ENCODE assay signal across 8 cellular contexts in genomic region chr21:37267269-37268185, GRCh38. TPM values are rescaled to one million over a fixed set of nuclear protein-coding genes. Genes with fewer than 3 reads are reported as not detected.
DNase-seq lines count a peak whose midpoint lies in the region; ATAC-seq, FAIRE-seq and TF ChIP-seq lines count a peak whose summit lies in the region.

Gene VPS26C (minus strand): TSS chr21:37267334. CDS start chr21:37267294, 40 bp downstream.

- peak; percentile 89 for ATAC-seq in HG02852 (IDR thresholded peaks at IDR 0.05; ENCODE audit: unreplicated experiment)
- peak; percentile 95 to 98 (median 97) for ATAC-seq in heart left ventricle

- H3K36me3 Mint-ChIP-seq in type B pancreatic cell, result peaks cover 9% of the 10 kb centered on the region

- H3K4me3 ChIP-seq in adrenal gland (peak within 1 kb of the TSS; percentile 13 to 83 (median 72)), heart left ventricle (peak within 1 kb of the TSS; percentile 69 to 95 (median 90))

- FAIRE-seq in GM12892 (lab: Jason Lieb, UNC), result peak; percentile 100

- peak; percentile 91 for TF ChIP-seq POLR2A in GM12892 (IDR thresholded peaks at IDR 0.05; ENCODE audit: low read depth, low read length)
- peak; percentile 86 to 95 for TF ChIP-seq POLR2A in adrenal gland (IDR thresholded peaks at IDR 0.05)
- peak; percentile 16 to 68 for TF ChIP-seq POLR2A in heart left ventricle (IDR thresholded peaks at IDR 0.05)

- no peak for TF ChIP-seq CTCF in adrenal gland (IDR thresholded peaks at IDR 0.05)
- TF ChIP-seq CTCF in heart left ventricle (IDR thresholded peaks at IDR 0.05), result peak in 2 of 12 donors; percentile 7 to 11
- TF ChIP-seq CTCF in type B pancreatic cell (conservative IDR thresholded peaks at IDR 0.05), result no peak

- WGBS in adrenal gland, 4 donors, result 0 to 1% (median 0%) methylated on average over 21 to 86 of the region's 86 CpGs
- 0 to 1% (median 1%) methylated on average over 51 to 86 of the region's 86 CpGs for WGBS in heart left ventricle, 4 donors

- H3K4me3 Mint-ChIP-seq in type B pancreatic cell, result peak within 1 kb of the TSS; percentile 97

- H3K4me1 Mint-ChIP-seq in type B pancreatic cell (ENCODE audit: unreplicated experiment), result peaks cover 37% of the 10 kb centered on the region

- H3K27me3 ChIP-seq in adrenal gland (no peaks in the 10 kb centered on the region), heart left ventricle (no peaks in the 10 kb centered on the region)

- H3K27ac ChIP-seq in adrenal gland (peak within 1 kb of the TSS; percentile 94 to 100 (median 98)), heart left ventricle (peak within 1 kb of the TSS; percentile 91 to 100 (median 96))

- H3K27me3 Mint-ChIP-seq in type B pancreatic cell, result peaks cover 3% of the 10 kb centered on the region

- H3K27ac Mint-ChIP-seq in type B pancreatic cell, result peak within 1 kb of the TSS; percentile 93

- H3K36me3 ChIP-seq in adrenal gland (replicated peaks in 1 of 2) (no peaks in the 10 kb centered on the region), heart left ventricle (no peaks in the 10 kb centered on the region)

- intact Hi-C loops in adrenal gland (cut with DNase I) (loop anchor here in 1 of 2 donors (10.0 kb wide), 1 partner anchor 97 kb away; the partner anchor contains the start of gene DYRK1A), heart left ventricle (cut with DNase I) (loop anchor here in 9 of 10 donors (1.0 to 10.0 kb wide), 14 partner anchors 40 to 295 kb away; partner anchors contain the start of genes DYRK1A (in 9 of the 9), PIGP (in 1 of the 9) and TTC3 (in 1 of the 9))

- peaks cover 9 to 23% of the 10 kb centered on the region in 2 donors for H3K4me1 ChIP-seq in adrenal gland (replicated peaks in 1 of 2)
- H3K4me1 ChIP-seq in heart left ventricle, result peaks cover 0 to 48% (median 27%) of the 10 kb centered on the region in 12 donors

- H3K9me3 ChIP-seq in adrenal gland (replicated peaks in 1 of 3) (no peaks in the 10 kb centered on the region), heart left ventricle (no peaks in the 10 kb centered on the region)

- DNase-seq in GM12892 (ENCODE audit: insufficient read length) (peak; percentile 80), NCI-H146 (lab: John Stamatoyannopoulos, UW) (peak; percentile 98), T-helper 1 cell (peak; percentile 96 to 100 (median 97)), adrenal gland (peak; percentile 98 to 99 (median 98)), heart left ventricle (peak; percentile 98 to 99 (median 99)), pons (ENCODE audit: low spot score) (peak; percentile 99), type B pancreatic cell (ENCODE audit: extremely low spot score, unreplicated experiment) (peak; percentile 98)

- H3K9me3 Mint-ChIP-seq in type B pancreatic cell, result peaks cover 10% of the 10 kb centered on the region

RNA-seq across cellular contexts. Expression of gene VPS26C, which starts in this region (rescaled TPM):
- 46.2 TPM for polyA plus RNA-seq in GM12892 (2012; ENCODE audit: missing spikeins)
- total RNA-seq in adrenal gland, result 10 to 100 TPM; 52.5 to 94.8 (median 66.3) TPM
- polyA plus RNA-seq in adrenal gland, result 10 to 100 TPM; 14.3 to 50.6 (median 22.6) TPM
- total RNA-seq in heart left ventricle, result 10 to 100 TPM; 42.1 to 88.6 (median 53.5) TPM
- 10 to 100 TPM; 18.1 to 56.7 TPM for polyA plus RNA-seq in heart left ventricle
- 33.5 and 37.9 TPM in 2 replicates for total RNA-seq in type B pancreatic cell (ENCODE audit: low replicate concordance)

Comparison
In these comparisons a context has a peak if more than half of its experiments do, and no peak if none do; other contexts are left out.
1. Peak in every context shown above with its lines: DNase-seq, ATAC-seq, H3K4me3 ChIP-seq and H3K27ac ChIP-seq.